Comparison of ENCODE assay signal across 8 cellular contexts in genomic region chr12:121334513-121335343, GRCh38. TPM values are rescaled to one million over a fixed set of nuclear protein-coding genes. Genes with fewer than 3 reads are reported as not detected.
A peak's percentile ranks its signal among the peaks of the same experiment; 100 is the strongest.
DNase-seq lines count a peak whose midpoint lies in the region; FAIRE-seq and TF ChIP-seq lines count a peak whose summit lies in the region.

No MANE protein-coding gene starts in this region.

- intact Hi-C loops in activated naive CD4-positive, alpha-beta T cell treated with anti-CD3 and anti-CD28 coated beads for 36 hours (cut with micrococcal nuclease), result loop anchor here (1.0 kb wide), 3 partner anchors 65 to 348 kb away; no protein-coding TSS in a partner anchor
- intact Hi-C loops in vagina (cut with DNase I), result loop anchor here (5.0 kb wide), 1 partner anchor 108 kb away; no protein-coding TSS in a partner anchor

- no peaks in the 10 kb centered on the region for H3K9me3 Mint-ChIP-seq in activated naive CD4-positive, alpha-beta T cell treated with anti-CD3 and anti-CD28 coated beads for 36 hours

- H3K27ac Mint-ChIP-seq in activated naive CD4-positive, alpha-beta T cell treated with anti-CD3 and anti-CD28 coated beads for 36 hours, result no peak overlapping the region

- no peaks in the 10 kb centered on the region for H3K9me2 ChIP-seq in Loucy (replicated peaks; ENCODE audit: low read depth, low read length)

- no peak for TF ChIP-seq POLR2A in vagina (IDR thresholded peaks at IDR 0.05)

- no peaks in the 10 kb centered on the region for H3F3A ChIP-seq in Loucy (ENCODE audit: low read depth)

- H3K9me3 ChIP-seq in Loucy (ENCODE audit: insufficient read depth, low read depth, low read length) (no peaks in the 10 kb centered on the region), vagina (no peaks in the 10 kb centered on the region)

- no peaks in the 10 kb centered on the region for H3K79me2 ChIP-seq in Loucy (ENCODE audit: insufficient read depth, low read length)

- H3K36me3 ChIP-seq in Loucy (ENCODE audit: insufficient read depth, low read length) (peaks cover 74% of the 10 kb centered on the region), vagina (peaks cover 0 to 79% of the 10 kb centered on the region in 2 donors)

- no peak overlapping the region for H3K9ac ChIP-seq in Loucy (ENCODE audit: low read depth, low read length, poor library complexity, severe bottlenecking)

- H3K27ac ChIP-seq in vagina, result no peak overlapping the region

- peak; percentile 61 for FAIRE-seq in RCC 7860 (lab: Jason Lieb, UNC)

- peaks cover 8% of the 10 kb centered on the region for H4K20me1 ChIP-seq in Loucy (ENCODE audit: insufficient read depth, low read length, poor library complexity, severe bottlenecking)

- no peak overlapping the region for H3K4me3 ChIP-seq in Loucy (ENCODE audit: low read length, poor library complexity, severe bottlenecking)
- no peak overlapping the region for H3K4me3 ChIP-seq in vagina

- H3K4me1 Mint-ChIP-seq in activated naive CD4-positive, alpha-beta T cell treated with anti-CD3 and anti-CD28 coated beads for 36 hours (ENCODE audit: low read depth), result no peaks in the 10 kb centered on the region

- H3K36me3 Mint-ChIP-seq in activated naive CD4-positive, alpha-beta T cell treated with anti-CD3 and anti-CD28 coated beads for 36 hours (ENCODE audit: low read depth), result peaks cover 24% of the 10 kb centered on the region

- TF ChIP-seq CTCF in Loucy (conservative IDR thresholded peaks at IDR 0.05; ENCODE audit: low read length), result peak; percentile 89
- peak; percentile 46 to 74 (median 53) for TF ChIP-seq CTCF in vagina (IDR thresholded peaks at IDR 0.05)

- CTCF ChIA-PET in activated naive CD4-positive, alpha-beta T cell treated with anti-CD3 and anti-CD28 coated beads for 36 hours (lab: Charles Lee), result interaction anchor here (0.6 to 7.9 kb wide), 31 partner anchors 9 to 1551 kb away, joined by 3 to 99 read pairs (median 4); partner anchors contain the start of genes ANAPC5 and RNF34

- no peak overlapping the region for H3K4me3 Mint-ChIP-seq in activated naive CD4-positive, alpha-beta T cell treated with anti-CD3 and anti-CD28 coated beads for 36 hours

- H3K4me1 ChIP-seq in Loucy (ENCODE audit: insufficient read depth, low read length, poor library complexity, severe bottlenecking) (no peaks in the 10 kb centered on the region), vagina (no peaks in the 10 kb centered on the region)

- no peak overlapping the region for H3K4me2 ChIP-seq in Loucy (ENCODE audit: low read depth, low read length, poor library complexity, severe bottlenecking)

- no peak overlapping the region for H2AFZ ChIP-seq in Loucy (ENCODE audit: low read length)

- H3K27me3 Mint-ChIP-seq in activated naive CD4-positive, alpha-beta T cell treated with anti-CD3 and anti-CD28 coated beads for 36 hours (ENCODE audit: low read depth), result no peaks in the 10 kb centered on the region

- no peaks in the 10 kb centered on the region for H3K27me3 ChIP-seq in Loucy (ENCODE audit: insufficient read depth, low read length, poor library complexity, severe bottlenecking)
- H3K27me3 ChIP-seq in vagina, result no peaks in the 10 kb centered on the region

- peak; percentile 25 for DNase-seq in activated naive CD4-positive, alpha-beta T cell treated with anti-CD3 and anti-CD28 coated beads for 36 hours
- DNase-seq in activated naive CD4-positive, alpha-beta T cell treated with anti-CD3 and anti-CD28 coated beads, Interleukin-2, amount 50 U/mL, for 16 hours, result no peak
- DNase-seq in RCC 7860 (ENCODE audit: low spot score) (peak; percentile 53), dermis blood vessel endothelial cell (peak; percentile 84), lung microvascular endothelial cell (ENCODE audit: low read depth in 2 of 2) (peak; percentile 71 to 85), vagina (ENCODE audit: extremely low spot score in 2 of 2) (no peak), NK-92 (lab: John Stamatoyannopoulos, UW; ENCODE audit: unreplicated experiment) (no peak)

RNA-seq across cellular contexts. Expression of gene ANAPC5, which starts 17.5 kb away (rescaled TPM):
- 100 to 1,000 TPM; 117 to 119 TPM for total RNA-seq in activated naive CD4-positive, alpha-beta T cell treated with anti-CD3 and anti-CD28 coated beads for 36 hours
- total RNA-seq in dermis blood vessel endothelial cell, result 145 and 146 TPM in 2 replicates
- total RNA-seq in lung microvascular endothelial cell, result 104 and 115 TPM in 2 replicates
- 143 TPM for total RNA-seq in vagina

RNA-seq across cellular contexts. Expression of gene CAMKK2, which starts 38.2 kb away (rescaled TPM):
- 10 to 100 TPM; 14.8 to 18.8 TPM for total RNA-seq in activated naive CD4-positive, alpha-beta T cell treated with anti-CD3 and anti-CD28 coated beads for 36 hours
- total RNA-seq in dermis blood vessel endothelial cell, result 29.8 and 49.1 TPM in 2 replicates
- total RNA-seq in lung microvascular endothelial cell, result 14.8 and 31.2 TPM in 2 replicates
- 32.7 TPM for total RNA-seq in vagina

Comparison
In these comparisons a context has a peak if more than half of its experiments do, and no peak if none do; other contexts are left out.
1. DNase-seq: peak in activated naive CD4-positive, alpha-beta T cell treated with anti-CD3 and anti-CD28 coated beads for 36 hours (single experiment), RCC 7860 (single experiment), dermis blood vessel endothelial cell (single experiment) and lung microvascular endothelial cell (2 of 2); none in activated naive CD4-positive, alpha-beta T cell treated with anti-CD3 and anti-CD28 coated beads, Interleukin-2, amount 50 U/mL, for 16 hours (single experiment), vagina (0 of 2) and NK-92 (single experiment).